ENCODE assay signal across 32 cellular contexts in the genomic region with DNA sequence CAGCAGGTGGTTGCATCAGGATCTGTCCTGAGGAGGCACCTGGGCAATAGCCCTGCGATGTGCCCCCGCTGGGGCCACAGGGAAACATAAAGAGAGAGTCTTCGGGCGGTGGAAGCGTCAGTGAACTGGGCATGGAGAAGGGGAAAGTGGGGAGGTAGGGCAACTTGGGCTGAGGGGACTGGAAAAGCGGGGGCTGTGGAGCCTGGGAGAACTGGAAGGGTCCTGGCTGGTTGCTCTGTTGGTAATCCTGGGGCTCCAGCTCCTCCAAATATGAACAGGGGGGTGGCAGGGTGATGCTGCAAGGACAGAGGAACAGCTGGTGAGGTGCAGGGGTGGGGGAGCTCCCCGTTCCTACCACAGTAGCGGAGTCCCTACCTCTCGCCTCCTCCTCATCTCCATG. TPM values are rescaled to one million over a fixed set of nuclear protein-coding genes. Genes with fewer than 3 reads are reported as not detected.
"Had no signal": no experiment of that assay in that cellular context is flagged by ENCODE, and none has a peak within 500 bp of the region (broad histone marks: within the 10 kb centered on the region; RNA-seq: fewer than 3 reads in every experiment).

No MANE protein-coding gene starts in this region.

- H3K36me3 Mint-ChIP-seq: immature natural killer cell had no signal

- ATAC-seq: effector memory CD8-positive, alpha-beta T cell; esophagus mucosa; gastrocnemius medialis; heart right ventricle; left cardiac atrium had no signal

- H3K27me3 Mint-ChIP-seq: dendritic cell treated with granulocyte-macrophage colony-stimulating factor and Interleukin-4, amounts not matched to agents 40 ng/mL and 50 ng/mL, for 4 days had no signal

- H3K9me3 Mint-ChIP-seq: dendritic cell treated with granulocyte-macrophage colony-stimulating factor and Interleukin-4, amounts not matched to agents 40 ng/mL and 50 ng/mL, for 4 days; effector memory CD8-positive, alpha-beta T cell; endodermal cell; immature natural killer cell had no signal

- H3K4me3 Mint-ChIP-seq: dendritic cell treated with granulocyte-macrophage colony-stimulating factor and Interleukin-4, amounts not matched to agents 40 ng/mL and 50 ng/mL, for 4 days; effector memory CD8-positive, alpha-beta T cell; endodermal cell; immature natural killer cell had no signal

- H3K27ac Mint-ChIP-seq: dendritic cell treated with granulocyte-macrophage colony-stimulating factor and Interleukin-4, amounts not matched to agents 40 ng/mL and 50 ng/mL, for 4 days; effector memory CD8-positive, alpha-beta T cell; endodermal cell; immature natural killer cell had no signal

- H3K4me1 Mint-ChIP-seq: endodermal cell, immature natural killer cell had no signal

- DNase-seq: cerebellar nuclear complex; colonic mucosa; cortex of kidney; effector CD8-positive, alpha-beta T cell; effector memory CD8-positive, alpha-beta T cell; erythroblast; esophagus squamous epithelium; foreskin fibroblast; foreskin melanocyte; gastrocnemius medialis; glutamatergic neuron; head of caudate nucleus; heart right ventricle; hypothalamus; immature natural killer cell; islet precursor cell; kidney; left cardiac atrium; left ventricle myocardium inferior; lower lobe of right lung; mesenchymal stem cell; midbrain had no signal

RNA-seq across cellular contexts. Expression of a gene that starts 5.2 kb away (rescaled TPM):
- total RNA-seq: chondrocyte, colonic mucosa, dermis microvascular lymphatic vessel endothelial cell, endodermal cell, esophagus mucosa, esophagus squamous epithelium, gastrocnemius medialis, glomerular endothelial cell, heart right ventricle, kidney, left cardiac atrium, left ventricle myocardium inferior, lower leg skin, lower lobe of right lung, lung microvascular endothelial cell, mononuclear cell, mucosa of gallbladder had no signal
